11 cellular contexts compared by ENCODE assay signal in genomic region chr1:226349801-226350503, GRCh38. TPM values are rescaled to one million over a fixed set of nuclear protein-coding genes. Genes with fewer than 3 reads are reported as not detected.
DNase-seq lines count a peak whose midpoint lies in the region; ATAC-seq and TF ChIP-seq lines count a peak whose summit lies in the region.
"Had no signal": no experiment of that assay in that cellular context is flagged by ENCODE, and none has a peak within 500 bp of the region (broad histone marks: within the 10 kb centered on the region; RNA-seq: fewer than 3 reads in every experiment).

No MANE protein-coding gene starts in this region.

- intact Hi-C loops in left colon (cut with DNase I, micrococcal nuclease) (no loop called here), A673 (cut with micrococcal nuclease; ENCODE audit: unreplicated experiment) (no loop called here)

- ATAC-seq in GM21367 (IDR thresholded peaks at IDR 0.05; ENCODE audit: unreplicated experiment) (peak; percentile 59), left colon (peak; percentile 90)
- no peak for ATAC-seq in activated naive CD8-positive, alpha-beta T cell treated with anti-CD3 and anti-CD28 coated beads, Interleukin-2, amount 50 U/mL, for 24 hours
- ATAC-seq: heart left ventricle, WTC11 had no signal

- peaks cover 12% of the 10 kb centered on the region for H3K4me1 ChIP-seq in A673 (ENCODE audit: insufficient read depth, low read length, poor library complexity, severe bottlenecking)
- H3K4me1 ChIP-seq: parathyroid adenoma had no signal

- H3K27ac Mint-ChIP-seq in activated naive CD8-positive, alpha-beta T cell treated with anti-CD3 and anti-CD28 coated beads, Interleukin-2, amount 50 U/mL, for 24 hours, result no peak overlapping the region
- H3K27ac Mint-ChIP-seq: WTC11 had no signal

- H3K4me3 ChIP-seq in A673 (ENCODE audit: low read depth, low read length, poor library complexity, severe bottlenecking) (no peak overlapping the region), brain microvascular endothelial cell (ENCODE audit: low read depth, low read length) (no peak overlapping the region)
- H3K4me3 ChIP-seq: heart left ventricle had no signal

- H3K9me3 ChIP-seq in A673 (ENCODE audit: low read depth, low read length, poor library complexity, severe bottlenecking), result no peaks in the 10 kb centered on the region
- H3K9me3 ChIP-seq: heart left ventricle had no signal

- H3K4me3 Mint-ChIP-seq in activated naive CD8-positive, alpha-beta T cell treated with anti-CD3 and anti-CD28 coated beads, Interleukin-2, amount 50 U/mL, for 24 hours, result no peak overlapping the region
- H3K4me3 Mint-ChIP-seq: WTC11 had no signal

- no peaks in the 10 kb centered on the region for H3K36me3 Mint-ChIP-seq in activated naive CD8-positive, alpha-beta T cell treated with anti-CD3 and anti-CD28 coated beads, Interleukin-2, amount 50 U/mL, for 24 hours (ENCODE audit: low read depth)
- H3K36me3 Mint-ChIP-seq: WTC11 had no signal

- H3K27ac ChIP-seq in A673 (ENCODE audit: low read depth, low read length, poor library complexity, severe bottlenecking), result no peak overlapping the region
- no peak overlapping the region for H3K27ac ChIP-seq in brain microvascular endothelial cell
- H3K27ac ChIP-seq: heart left ventricle, parathyroid adenoma had no signal

- TF ChIP-seq CTCF in A673 (conservative IDR thresholded peaks at IDR 0.05; ENCODE audit: low read depth, low read length), result no peak
- no peak for TF ChIP-seq CTCF in brain microvascular endothelial cell (IDR thresholded peaks at IDR 0.05; ENCODE audit: low read depth, low read length, missing control alignments)

- H3K4me1 Mint-ChIP-seq in activated naive CD8-positive, alpha-beta T cell treated with anti-CD3 and anti-CD28 coated beads, Interleukin-2, amount 50 U/mL, for 24 hours, result peaks cover 5% of the 10 kb centered on the region

- in situ Hi-C loops in brain microvascular endothelial cell (cut with HindIII; ENCODE audit: low pct_ligation_motif_present, low sequenced_read_pairs), result no loop called here

- BruUV-seq in A673 (replicated peaks; lab: Mats Ljungman, UMichigan), result no TSS peak

- POLR2A ChIA-PET in A673 (lab: Charles Lee; ENCODE audit: low non-redundant PET), result interaction anchor here (0.7 kb wide), 1 partner anchor 572 kb away, joined by 3 read pairs; no protein-coding TSS in a partner anchor

- peak; percentile 67 for DNase-seq in DMS79 treated with DMSO at 0.1 percent for 48 hours (lab: John Stamatoyannopoulos, UW)
- DNase-seq in NCI-H69 (lab: John Stamatoyannopoulos, UW), result peak; percentile 49
- peak in 1 of 2 donors; percentile 26 for DNase-seq in left colon
- no peak for DNase-seq in DMS153 (lab: John Stamatoyannopoulos, UW)
- DNase-seq in activated naive CD8-positive, alpha-beta T cell treated with anti-CD3 and anti-CD28 coated beads, Interleukin-2, amount 50 U/mL, for 24 hours, result no peak
- DNase-seq in A673 (ENCODE audit: low spot score), result no peak
- DNase-seq in brain microvascular endothelial cell, result no peak
- DNase-seq: heart left ventricle had no signal

- H3K27me3 Mint-ChIP-seq in activated naive CD8-positive, alpha-beta T cell treated with anti-CD3 and anti-CD28 coated beads, Interleukin-2, amount 50 U/mL, for 24 hours, result no peaks in the 10 kb centered on the region

- H3K27me3 ChIP-seq in A673 (replicated peaks; ENCODE audit: insufficient read depth, low read depth, low read length, poor library complexity), result no peaks in the 10 kb centered on the region
- no peaks in the 10 kb centered on the region for H3K27me3 ChIP-seq in brain microvascular endothelial cell (replicated peaks)
- H3K27me3 ChIP-seq: heart left ventricle had no signal

- H3K36me3 ChIP-seq in A673 (ENCODE audit: insufficient read depth, low read length, poor library complexity, severe bottlenecking) (no peaks in the 10 kb centered on the region), brain microvascular endothelial cell (replicated peaks) (no peaks in the 10 kb centered on the region)
- H3K36me3 ChIP-seq: heart left ventricle had no signal

- H3K9me3 Mint-ChIP-seq in activated naive CD8-positive, alpha-beta T cell treated with anti-CD3 and anti-CD28 coated beads, Interleukin-2, amount 50 U/mL, for 24 hours, result no peaks in the 10 kb centered on the region
- H3K9me3 Mint-ChIP-seq: WTC11 had no signal

- CTCF ChIA-PET in A673 (lab: Charles Lee), result no interaction called here

RNA-seq across cellular contexts. Expression of gene LIN9, which starts 41.0 kb away (rescaled TPM):
- total RNA-seq in left colon, result 1 to 10 TPM; 2.7 to 3.5 TPM
- 20.2 and 20.7 TPM in 2 replicates for total RNA-seq in A673 (2021)

RNA-seq across cellular contexts. Expression of gene PARP1, which starts 57.9 kb away (rescaled TPM):
- 10 to 100 TPM; 44.8 to 48.9 TPM for total RNA-seq in left colon
- total RNA-seq in A673 (2021), result 263 TPM in 2 replicates

Comparison
In these comparisons a context has a peak if more than half of its experiments do, and no peak if none do; other contexts are left out.
1. DNase-seq: peak in DMS79 treated with DMSO at 0.1 percent for 48 hours (single experiment) and NCI-H69 (single experiment); none in DMS153 (single experiment), activated naive CD8-positive, alpha-beta T cell treated with anti-CD3 and anti-CD28 coated beads, Interleukin-2, amount 50 U/mL, for 24 hours (single experiment), A673 (single experiment) and brain microvascular endothelial cell (single experiment).